Comparison of ENCODE assay signal across 7 cellular contexts in genomic region chr22:48837341-48837935, GRCh38.
"Had no signal": no experiment of that assay in that cellular context is flagged by ENCODE, and none has a peak within 500 bp of the region (broad histone marks: within the 10 kb centered on the region; RNA-seq: fewer than 3 reads in every experiment).

No MANE protein-coding gene starts in this region.

- H3K36me3 ChIP-seq: esophagus squamous epithelium had no signal

- H3K79me2 ChIP-seq: parathyroid adenoma had no signal

- H3K4me3 Mint-ChIP-seq: activated naive CD4-positive, alpha-beta T cell treated with anti-CD3 and anti-CD28 coated beads, Interleukin-2, amount 50 U/mL, for 24 hours; T-helper 17 cell had no signal

- H3K36me3 Mint-ChIP-seq: activated naive CD4-positive, alpha-beta T cell treated with anti-CD3 and anti-CD28 coated beads, Interleukin-2, amount 50 U/mL, for 24 hours; brain had no signal

- H3K9ac ChIP-seq: parathyroid adenoma had no signal

- H3K9me3 Mint-ChIP-seq: activated naive CD4-positive, alpha-beta T cell treated with anti-CD3 and anti-CD28 coated beads, Interleukin-2, amount 50 U/mL, for 24 hours had no signal

- DNase-seq: esophagus squamous epithelium, foreskin fibroblast, T-helper 17 cell had no signal

- ATAC-seq: activated CD4-positive, CD25-positive, alpha-beta regulatory T cell treated with anti-CD3 and anti-CD28 coated beads, Interleukin-2, amount 50 U/mL, for 24 hours; T-helper 17 cell had no signal

- H3K27ac Mint-ChIP-seq: activated naive CD4-positive, alpha-beta T cell treated with anti-CD3 and anti-CD28 coated beads, Interleukin-2, amount 50 U/mL, for 24 hours; T-helper 17 cell had no signal

- H3K4me1 ChIP-seq: esophagus squamous epithelium, parathyroid adenoma had no signal

- H3K4me3 ChIP-seq: esophagus squamous epithelium had no signal

- H3K4me1 Mint-ChIP-seq: activated naive CD4-positive, alpha-beta T cell treated with anti-CD3 and anti-CD28 coated beads, Interleukin-2, amount 50 U/mL, for 24 hours; T-helper 17 cell had no signal

- H3K27ac ChIP-seq: esophagus squamous epithelium, parathyroid adenoma had no signal

- H2AFZ ChIP-seq: parathyroid adenoma had no signal
